Comparison of ENCODE assay signal across 1 cellular context in genomic region chr14:77044776-77045569, GRCh38.
TF ChIP-seq lines count a peak whose summit lies in the region.

No MANE protein-coding gene starts in this region.

TF ChIP-seq in HCT116, 20 proteins besides CTCF, POLR2A, EP300 and RAD21:
- no peak for TF ChIP-seq ELF1 (IDR thresholded peaks at IDR 0.05; ENCODE audit: borderline replicate concordance, low read depth)
- no peak for TF ChIP-seq CBX3 (IDR thresholded peaks at IDR 0.05; ENCODE audit: low read depth)
- TF ChIP-seq, protein P1, sequence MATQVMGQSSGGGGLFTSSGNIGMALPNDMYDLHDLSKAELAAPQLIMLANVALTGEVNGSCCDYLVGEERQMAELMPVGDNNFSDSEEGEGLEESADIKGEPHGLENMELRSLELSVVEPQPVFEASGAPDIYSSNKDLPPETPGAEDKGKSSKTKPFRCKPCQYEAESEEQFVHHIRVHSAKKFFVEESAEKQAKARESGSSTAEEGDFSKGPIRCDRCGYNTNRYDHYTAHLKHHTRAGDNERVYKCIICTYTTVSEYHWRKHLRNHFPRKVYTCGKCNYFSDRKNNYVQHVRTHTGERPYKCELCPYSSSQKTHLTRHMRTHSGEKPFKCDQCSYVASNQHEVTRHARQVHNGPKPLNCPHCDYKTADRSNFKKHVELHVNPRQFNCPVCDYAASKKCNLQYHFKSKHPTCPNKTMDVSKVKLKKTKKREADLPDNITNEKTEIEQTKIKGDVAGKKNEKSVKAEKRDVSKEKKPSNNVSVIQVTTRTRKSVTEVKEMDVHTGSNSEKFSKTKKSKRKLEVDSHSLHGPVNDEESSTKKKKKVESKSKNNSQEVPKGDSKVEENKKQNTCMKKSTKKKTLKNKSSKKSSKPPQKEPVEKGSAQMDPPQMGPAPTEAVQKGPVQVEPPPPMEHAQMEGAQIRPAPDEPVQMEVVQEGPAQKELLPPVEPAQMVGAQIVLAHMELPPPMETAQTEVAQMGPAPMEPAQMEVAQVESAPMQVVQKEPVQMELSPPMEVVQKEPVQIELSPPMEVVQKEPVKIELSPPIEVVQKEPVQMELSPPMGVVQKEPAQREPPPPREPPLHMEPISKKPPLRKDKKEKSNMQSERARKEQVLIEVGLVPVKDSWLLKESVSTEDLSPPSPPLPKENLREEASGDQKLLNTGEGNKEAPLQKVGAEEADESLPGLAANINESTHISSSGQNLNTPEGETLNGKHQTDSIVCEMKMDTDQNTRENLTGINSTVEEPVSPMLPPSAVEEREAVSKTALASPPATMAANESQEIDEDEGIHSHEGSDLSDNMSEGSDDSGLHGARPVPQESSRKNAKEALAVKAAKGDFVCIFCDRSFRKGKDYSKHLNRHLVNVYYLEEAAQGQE (IDR thresholded peaks at IDR 0.05; ENCODE audit: low read depth), result no peak
- TF ChIP-seq FOSL1 (IDR thresholded peaks at IDR 0.05; ENCODE audit: low read depth), result no peak
- TF ChIP-seq EZH2 (IDR thresholded peaks at IDR 0.05), result no peak
